10 cellular contexts compared by ENCODE assay signal in the genomic region with DNA sequence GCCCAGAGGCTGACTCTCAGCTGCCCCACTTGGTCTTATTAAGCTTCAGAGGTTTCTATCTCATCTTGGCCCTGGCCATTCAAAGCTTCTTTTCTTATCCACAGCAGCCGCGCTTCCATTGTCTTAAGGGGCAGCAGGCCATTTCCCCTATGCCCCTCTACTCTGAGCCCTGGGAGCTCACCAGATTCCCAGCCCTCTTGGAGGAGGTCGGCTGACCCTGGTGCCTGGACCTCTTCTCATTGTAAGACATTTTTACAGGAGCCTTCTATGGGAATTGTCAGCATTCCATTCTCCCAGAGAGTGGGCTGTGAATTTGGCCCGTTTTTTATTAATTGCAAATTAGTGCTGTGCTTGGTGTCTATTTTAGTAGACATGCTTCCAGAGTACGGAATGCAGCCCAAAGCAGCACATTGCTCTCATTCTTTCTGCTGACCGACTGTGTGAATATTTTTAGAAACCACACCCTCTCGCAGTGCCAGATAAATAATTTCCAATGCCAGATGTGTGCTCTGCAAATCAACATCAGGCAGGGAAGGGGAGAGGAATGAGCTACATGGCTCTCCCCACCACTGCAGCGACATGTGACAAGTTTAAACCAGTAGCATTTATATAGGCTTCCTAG. TPM values are rescaled to one million over a fixed set of nuclear protein-coding genes. Genes with fewer than 3 reads are reported as not detected.
DNase-seq lines count a peak whose midpoint lies in the region; ATAC-seq and TF ChIP-seq lines count a peak whose summit lies in the region.
"Had no signal": no experiment of that assay in that cellular context is flagged by ENCODE, and none has a peak within 500 bp of the region (broad histone marks: within the 10 kb centered on the region; RNA-seq: fewer than 3 reads in every experiment).

No MANE protein-coding gene starts in this region.

- H3K4me2 ChIP-seq in smooth muscle cell = peak overlapping the region; percentile 67

- H2AFZ ChIP-seq in smooth muscle cell (ENCODE audit: low read depth) = no peak overlapping the region

- peaks cover 42% of the 10 kb centered on the region for H3K79me2 ChIP-seq in smooth muscle cell (ENCODE audit: low read depth)

- TF ChIP-seq CTCF in brain microvascular endothelial cell (IDR thresholded peaks at IDR 0.05; ENCODE audit: low read depth, low read length, missing control alignments) (no peak), right atrium auricular region (IDR thresholded peaks at IDR 0.05) (no peak), smooth muscle cell (IDR thresholded peaks at IDR 0.05; ENCODE audit: borderline replicate concordance, insufficient read depth, poor library complexity, severe bottlenecking) (no peak)

- peak; percentile 85 for DNase-seq in EL
- peak; percentile 71 for DNase-seq in brain microvascular endothelial cell
- no peak for DNase-seq in right atrium auricular region (ENCODE audit: low spot score)
- no peak for DNase-seq in smooth muscle cell (lab: John Stamatoyannopoulos, UW; ENCODE audit: unreplicated experiment)
- DNase-seq in LoVo (ENCODE audit: low spot score) = no peak
- DNase-seq in HUDEP-2 (lab: John Stamatoyannopoulos, UW; ENCODE audit: unreplicated experiment in 76 of 76) = no peak
- DNase-seq: activated CD8-positive, alpha-beta memory T cell treated with anti-CD3 and anti-CD28 coated beads, Interleukin-2, amount 10 ng/mL, durations not matched to agents 7 days and 5 days; NCI-H345 had no signal

- H3K9me3 ChIP-seq in right atrium auricular region (no peaks in the 10 kb centered on the region), smooth muscle cell (replicated peaks; ENCODE audit: low read depth) (no peaks in the 10 kb centered on the region)

- H3K9ac ChIP-seq in smooth muscle cell (ENCODE audit: low read depth) = no peak overlapping the region

- H4K20me1 ChIP-seq in smooth muscle cell (ENCODE audit: low read depth) = peaks cover 9% of the 10 kb centered on the region

- H3K36me3 ChIP-seq in brain microvascular endothelial cell (replicated peaks) = peaks cover 7% of the 10 kb centered on the region
- peaks cover 48% of the 10 kb centered on the region for H3K36me3 ChIP-seq in right atrium auricular region
- H3K36me3 ChIP-seq in smooth muscle cell (ENCODE audit: low read depth) = no peaks in the 10 kb centered on the region

- ATAC-seq in HG02870 (IDR thresholded peaks at IDR 0.05; ENCODE audit: unreplicated experiment) = no peak
- no peak for ATAC-seq in GM21447 (IDR thresholded peaks at IDR 0.05; ENCODE audit: unreplicated experiment)
- ATAC-seq: activated CD8-positive, alpha-beta memory T cell treated with anti-CD3 and anti-CD28 coated beads, Interleukin-2, amount 10 ng/mL, durations not matched to agents 7 days and 5 days had no signal

- H3K27ac ChIP-seq in brain microvascular endothelial cell (peak overlapping the region; percentile 92), right atrium auricular region (peak overlapping the region; percentile 58 to 85), smooth muscle cell (ENCODE audit: low read depth) (peak overlapping the region; percentile 88)

- no peak overlapping the region for H3K4me3 ChIP-seq in brain microvascular endothelial cell (ENCODE audit: low read depth, low read length)
- H3K4me3 ChIP-seq in right atrium auricular region = no peak overlapping the region
- no peak overlapping the region for H3K4me3 ChIP-seq in smooth muscle cell

- peaks cover 58% of the 10 kb centered on the region for H3F3A ChIP-seq in smooth muscle cell (ENCODE audit: low read depth)

- in situ Hi-C loops in brain microvascular endothelial cell (cut with HindIII; ENCODE audit: low pct_ligation_motif_present, low sequenced_read_pairs) = no loop called here

- H3K27me3 ChIP-seq in brain microvascular endothelial cell (replicated peaks) = no peaks in the 10 kb centered on the region
- H3K27me3 ChIP-seq in right atrium auricular region = no peaks in the 10 kb centered on the region
- H3K27me3 ChIP-seq in smooth muscle cell (ENCODE audit: low read depth) = no peaks in the 10 kb centered on the region

- H3K4me1 ChIP-seq in right atrium auricular region (peaks cover 0 to 60% of the 10 kb centered on the region in 2 donors), smooth muscle cell (ENCODE audit: low read depth) (peaks cover 52% of the 10 kb centered on the region)

- WGBS in smooth muscle cell (ENCODE audit: low lambda C conversion rate) = 23% methylated on average over 8 of the region's 8 CpGs

RNA-seq across cellular contexts. Expression of a gene that starts 58.5 kb away (rescaled TPM):
- total RNA-seq in right atrium auricular region = 10 to 100 TPM; 16.9 to 30.1 TPM
- total RNA-seq in smooth muscle cell = 54.0 and 64.2 TPM in 2 replicates
- polyA plus RNA-seq in smooth muscle cell = 35.3 and 38.8 TPM in 2 replicates
- total RNA-seq: activated CD8-positive, alpha-beta memory T cell treated with anti-CD3 and anti-CD28 coated beads, Interleukin-2, amount 10 ng/mL, durations not matched to agents 7 days and 5 days had no signal

Comparison
In these comparisons a context has a peak if more than half of its experiments do, and no peak if none do; other contexts are left out.
1. DNase-seq: peak in EL (single experiment) and brain microvascular endothelial cell (single experiment); none in right atrium auricular region (single experiment), smooth muscle cell (single experiment), LoVo (single experiment) and HUDEP-2 (0 of 76).
2. Peak in every context shown above with its lines, with median percentiles within 50 percentile points of each other: H3K27ac ChIP-seq.